ENCODE assay signal across 1 cellular context in genomic region chr1:26279598-26280332, GRCh38.
TF ChIP-seq lines count a peak whose summit lies in the region.

Gene SH3BGRL3, plus strand, starts transcription at chr1:26280086. Its CDS starts 70 bp downstream, at chr1:26280156.

TF ChIP-seq in HepG2, 621 proteins besides CTCF, POLR2A, EP300 and RAD21 (continued from another document and continues in another):
- TF ChIP-seq TRIM22 (IDR thresholded peaks at IDR 0.05), result no peak
- TF ChIP-seq ZBTB26 (CRISPR knock-in tag; IDR thresholded peaks at IDR 0.05; ENCODE audit: borderline replicate concordance), result no peak
- no peak for TF ChIP-seq HNF4G (IDR thresholded peaks at IDR 0.05; ENCODE audit: borderline replicate concordance, low read depth, low read length)
- TF ChIP-seq HNF4G (CRISPR knock-in tag; IDR thresholded peaks at IDR 0.05; ENCODE audit: borderline replicate concordance, low read depth), result no peak
- TF ChIP-seq ZNF431 (CRISPR knock-in tag; IDR thresholded peaks at IDR 0.05; ENCODE audit: borderline replicate concordance, low read depth), result no peak; the same call in 1 of the 2 replicates
- no peak for TF ChIP-seq TOE1 (CRISPR knock-in tag; IDR thresholded peaks at IDR 0.05)
- TF ChIP-seq, protein P1, sequence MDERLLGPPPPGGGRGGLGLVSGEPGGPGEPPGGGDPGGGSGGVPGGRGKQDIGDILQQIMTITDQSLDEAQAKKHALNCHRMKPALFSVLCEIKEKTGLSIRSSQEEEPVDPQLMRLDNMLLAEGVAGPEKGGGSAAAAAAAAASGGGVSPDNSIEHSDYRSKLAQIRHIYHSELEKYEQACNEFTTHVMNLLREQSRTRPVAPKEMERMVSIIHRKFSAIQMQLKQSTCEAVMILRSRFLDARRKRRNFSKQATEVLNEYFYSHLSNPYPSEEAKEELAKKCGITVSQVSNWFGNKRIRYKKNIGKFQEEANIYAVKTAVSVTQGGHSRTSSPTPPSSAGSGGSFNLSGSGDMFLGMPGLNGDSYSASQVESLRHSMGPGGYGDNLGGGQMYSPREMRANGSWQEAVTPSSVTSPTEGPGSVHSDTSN (CRISPR knock-in tag; IDR thresholded peaks at IDR 0.05), result no peak
- TF ChIP-seq SAP130 (CRISPR knock-in tag; IDR thresholded peaks at IDR 0.05; ENCODE audit: low read depth), result peak; percentile 91
- no peak for TF ChIP-seq NFIB (CRISPR knock-in tag; IDR thresholded peaks at IDR 0.05; ENCODE audit: borderline replicate concordance)
- peak; percentile 82 for TF ChIP-seq TAF15 (IDR thresholded peaks at IDR 0.05; ENCODE audit: low read depth, low read length, poor library complexity, severe bottlenecking)
- TF ChIP-seq ZNF567 (CRISPR knock-in tag; IDR thresholded peaks at IDR 0.05; ENCODE audit: borderline replicate concordance), result no peak
- TF ChIP-seq SMAD9 (CRISPR knock-in tag; IDR thresholded peaks at IDR 0.05), result no peak
- no peak for TF ChIP-seq ZFP36 (IDR thresholded peaks at IDR 0.05; ENCODE audit: borderline replicate concordance, low read depth, low read length, partially characterized antibody)
- peak; percentile 85 for TF ChIP-seq MYPOP (CRISPR knock-in tag; IDR thresholded peaks at IDR 0.05)
- TF ChIP-seq ZFP82 (CRISPR knock-in tag; IDR thresholded peaks at IDR 0.05; ENCODE audit: borderline replicate concordance), result no peak; the same call in 1 of the 2 replicates
- no peak for TF ChIP-seq BRD4 (CRISPR knock-in tag; IDR thresholded peaks at IDR 0.05)
- no peak for TF ChIP-seq HMG20A (CRISPR knock-in tag; IDR thresholded peaks at IDR 0.05; ENCODE audit: borderline replicate concordance)
- 0 out of 2 replicates have a peak, but pooled peaks have one; percentile 54 for TF ChIP-seq ZBTB20 (CRISPR knock-in tag; IDR thresholded peaks at IDR 0.05; ENCODE audit: borderline replicate concordance, low read depth)
- TF ChIP-seq ZNF407 (CRISPR knock-in tag; IDR thresholded peaks at IDR 0.05; ENCODE audit: not compliant biosample characterization), result no peak
- TF ChIP-seq, protein P2, sequence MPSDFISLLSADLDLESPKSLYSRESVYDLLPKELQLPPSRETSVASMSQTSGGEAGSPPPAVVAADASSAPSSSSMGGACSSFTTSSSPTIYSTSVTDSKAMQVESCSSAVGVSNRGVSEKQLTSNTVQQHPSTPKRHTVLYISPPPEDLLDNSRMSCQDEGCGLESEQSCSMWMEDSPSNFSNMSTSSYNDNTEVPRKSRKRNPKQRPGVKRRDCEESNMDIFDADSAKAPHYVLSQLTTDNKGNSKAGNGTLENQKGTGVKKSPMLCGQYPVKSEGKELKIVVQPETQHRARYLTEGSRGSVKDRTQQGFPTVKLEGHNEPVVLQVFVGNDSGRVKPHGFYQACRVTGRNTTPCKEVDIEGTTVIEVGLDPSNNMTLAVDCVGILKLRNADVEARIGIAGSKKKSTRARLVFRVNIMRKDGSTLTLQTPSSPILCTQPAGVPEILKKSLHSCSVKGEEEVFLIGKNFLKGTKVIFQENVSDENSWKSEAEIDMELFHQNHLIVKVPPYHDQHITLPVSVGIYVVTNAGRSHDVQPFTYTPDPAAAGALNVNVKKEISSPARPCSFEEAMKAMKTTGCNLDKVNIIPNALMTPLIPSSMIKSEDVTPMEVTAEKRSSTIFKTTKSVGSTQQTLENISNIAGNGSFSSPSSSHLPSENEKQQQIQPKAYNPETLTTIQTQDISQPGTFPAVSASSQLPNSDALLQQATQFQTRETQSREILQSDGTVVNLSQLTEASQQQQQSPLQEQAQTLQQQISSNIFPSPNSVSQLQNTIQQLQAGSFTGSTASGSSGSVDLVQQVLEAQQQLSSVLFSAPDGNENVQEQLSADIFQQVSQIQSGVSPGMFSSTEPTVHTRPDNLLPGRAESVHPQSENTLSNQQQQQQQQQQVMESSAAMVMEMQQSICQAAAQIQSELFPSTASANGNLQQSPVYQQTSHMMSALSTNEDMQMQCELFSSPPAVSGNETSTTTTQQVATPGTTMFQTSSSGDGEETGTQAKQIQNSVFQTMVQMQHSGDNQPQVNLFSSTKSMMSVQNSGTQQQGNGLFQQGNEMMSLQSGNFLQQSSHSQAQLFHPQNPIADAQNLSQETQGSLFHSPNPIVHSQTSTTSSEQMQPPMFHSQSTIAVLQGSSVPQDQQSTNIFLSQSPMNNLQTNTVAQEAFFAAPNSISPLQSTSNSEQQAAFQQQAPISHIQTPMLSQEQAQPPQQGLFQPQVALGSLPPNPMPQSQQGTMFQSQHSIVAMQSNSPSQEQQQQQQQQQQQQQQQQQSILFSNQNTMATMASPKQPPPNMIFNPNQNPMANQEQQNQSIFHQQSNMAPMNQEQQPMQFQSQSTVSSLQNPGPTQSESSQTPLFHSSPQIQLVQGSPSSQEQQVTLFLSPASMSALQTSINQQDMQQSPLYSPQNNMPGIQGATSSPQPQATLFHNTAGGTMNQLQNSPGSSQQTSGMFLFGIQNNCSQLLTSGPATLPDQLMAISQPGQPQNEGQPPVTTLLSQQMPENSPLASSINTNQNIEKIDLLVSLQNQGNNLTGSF (CRISPR knock-in tag; IDR thresholded peaks at IDR 0.05), result no peak; the same call in 1 of the 2 replicates
- TF ChIP-seq SMC3 (IDR thresholded peaks at IDR 0.05; ENCODE audit: low read length), result no peak
- no peak for TF ChIP-seq MAFG (CRISPR knock-in tag; IDR thresholded peaks at IDR 0.05)
- TF ChIP-seq FOXP1 (IDR thresholded peaks at IDR 0.05), result no peak
- TF ChIP-seq FOXP1 (CRISPR knock-in tag; IDR thresholded peaks at IDR 0.05), result no peak
- peak; percentile 73; the same call in 1 of the 2 replicates for TF ChIP-seq SIN3A (IDR thresholded peaks at IDR 0.05; ENCODE audit: borderline replicate concordance, low read depth, low read length)
- TF ChIP-seq ZNF530 (CRISPR knock-in tag; IDR thresholded peaks at IDR 0.05; ENCODE audit: low read depth), result no peak
- peak; percentile 83 for TF ChIP-seq ZGPAT (CRISPR knock-in tag; IDR thresholded peaks at IDR 0.05)
- no peak for TF ChIP-seq RARA (CRISPR knock-in tag; IDR thresholded peaks at IDR 0.05)
- peak; percentile 2; the same call in 1 of the 2 replicates for TF ChIP-seq MED1 (CRISPR knock-in tag; IDR thresholded peaks at IDR 0.05)
- TF ChIP-seq ZFP1 (CRISPR knock-in tag; IDR thresholded peaks at IDR 0.05), result no peak
- TF ChIP-seq FOXA1 (IDR thresholded peaks at IDR 0.05), result no peak
- TF ChIP-seq FOXA1 (CRISPR knock-in tag; IDR thresholded peaks at IDR 0.05), result peak; percentile 10; the same call in 1 of the 2 replicates
- TF ChIP-seq SALL2 (CRISPR knock-in tag; IDR thresholded peaks at IDR 0.05), result 0 out of 2 replicates have a peak, but pooled peaks have one; percentile 51
- no peak for TF ChIP-seq ONECUT2 (CRISPR knock-in tag; IDR thresholded peaks at IDR 0.05)
- TF ChIP-seq MXD3 (CRISPR knock-in tag; IDR thresholded peaks at IDR 0.05), result peak; percentile 88
- no peak for TF ChIP-seq REXO4 (CRISPR knock-in tag; IDR thresholded peaks at IDR 0.05; ENCODE audit: borderline replicate concordance)
- TF ChIP-seq ATF7-NPFF (CRISPR knock-in tag; IDR thresholded peaks at IDR 0.05; ENCODE audit: low read depth), result peak; percentile 95
- TF ChIP-seq ZSCAN30 (CRISPR knock-in tag; IDR thresholded peaks at IDR 0.05), result no peak
